19 cellular contexts compared by ENCODE assay signal in the genomic region with DNA sequence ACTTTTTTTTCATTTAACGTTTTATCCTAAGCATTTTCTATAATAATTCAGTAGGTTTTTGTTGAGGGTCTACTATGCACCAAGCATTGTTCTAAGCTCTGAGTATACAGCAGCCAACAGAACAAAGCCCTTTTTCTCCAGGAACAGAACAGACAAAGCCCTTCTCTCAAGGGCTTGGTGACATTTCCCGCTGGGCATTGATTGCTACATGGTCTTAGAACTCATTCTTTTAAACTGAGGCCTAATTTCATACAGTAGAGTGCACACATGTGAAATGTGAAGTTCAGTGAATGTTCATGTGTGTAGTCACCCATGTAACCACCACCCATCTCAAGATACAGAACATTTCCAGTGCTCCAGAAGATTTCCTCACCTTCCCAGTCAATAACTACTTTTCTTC. TPM values are rescaled to one million over a fixed set of nuclear protein-coding genes. Genes with fewer than 3 reads are reported as not detected.
"Had no signal": no experiment of that assay in that cellular context is flagged by ENCODE, and none has a peak within 500 bp of the region (broad histone marks: within the 10 kb centered on the region; RNA-seq: fewer than 3 reads in every experiment).

No MANE protein-coding gene starts in this region.

- H3K4me3 ChIP-seq: cardiac muscle cell, heart left ventricle, right atrium auricular region, SK-N-MC, skin epidermis, thyroid gland had no signal

- H3K27me3 ChIP-seq: cardiac muscle cell, right atrium auricular region, thyroid gland had no signal

- ATAC-seq: heart left ventricle; left cardiac atrium; natural killer cell treated with Interleukin-12 subunit alpha and Interleukin-12 subunit beta and Interleukin-15 and Interleukin-18, amount 100 ng/mL, for 72 hours had no signal

- DNase-seq: activated B cell treated with CpG ODN at 0.5 μM for 24 hours; activated CD4-positive, alpha-beta memory T cell treated with anti-CD3 and anti-CD28 coated beads for 36 hours; activated CD4-positive, alpha-beta T cell treated with anti-CD3 and anti-CD28 coated beads for 4 hours; foreskin fibroblast; heart left ventricle; immature natural killer cell; left cardiac atrium; stimulated activated CD4-positive, alpha-beta T cell treated with anti-CD3 and anti-CD28 coated beads, Interleukin-4, amount 100 ng/mL, for 1 hour; thyroid gland had no signal

- H3K9me3 ChIP-seq: heart left ventricle, neutrophil, right atrium auricular region, thyroid gland had no signal

- H3K27ac ChIP-seq: epithelial cell of prostate, neutrophil, SK-N-MC, skin epidermis, thyroid gland had no signal

- H3K36me3 ChIP-seq: cardiac muscle cell, heart left ventricle, neutrophil, right atrium auricular region, thyroid gland had no signal

RNA-seq across cellular contexts. Expression of a gene that starts 29.0 kb away (rescaled TPM):
- total RNA-seq: activated B cell treated with CpG ODN at 0.5 μM for 24 hours; dermis microvascular lymphatic vessel endothelial cell; natural killer cell treated with Interleukin-12 subunit alpha and Interleukin-12 subunit beta and Interleukin-15 and Interleukin-18, amount 100 ng/mL, for 72 hours had no signal

RNA-seq across cellular contexts. Expression of a gene that starts 50.6 kb away (rescaled TPM):
- total RNA-seq: activated B cell treated with CpG ODN at 0.5 μM for 24 hours; activated CD4-positive, alpha-beta memory T cell treated with anti-CD3 and anti-CD28 coated beads for 36 hours; dermis microvascular lymphatic vessel endothelial cell; mesenteric fat pad; natural killer cell treated with Interleukin-12 subunit alpha and Interleukin-12 subunit beta and Interleukin-15 and Interleukin-18, amount 100 ng/mL, for 72 hours; posterior vena cava had no signal
